10 cellular contexts compared by ENCODE assay signal in genomic region chr10:5904227-5904626, GRCh38. TPM values are rescaled to one million over a fixed set of nuclear protein-coding genes. Genes with fewer than 3 reads are reported as not detected.
DNase-seq lines count a peak whose midpoint lies in the region; ATAC-seq and TF ChIP-seq lines count a peak whose summit lies in the region.
"Had no signal": no experiment of that assay in that cellular context is flagged by ENCODE, and none has a peak within 500 bp of the region (broad histone marks: within the 10 kb centered on the region; RNA-seq: fewer than 3 reads in every experiment).

No MANE protein-coding gene starts in this region.

- H3K9me3 Mint-ChIP-seq in activated T-helper 1 cell treated with anti-CD3 and anti-CD28 coated beads, Interleukin-12 subunit alpha, Interleukin-12 subunit beta, Interleukin-2, Interleukin-4 antibody, amounts not matched to agents 30 ng/mL and 10 ng/mL and 1 ng/mL, durations not matched to agents 14 hours and 24 hours and 36 hours: peaks cover 4% of the 10 kb centered on the region

- no peak overlapping the region for H3K4me3 Mint-ChIP-seq in activated T-helper 1 cell treated with anti-CD3 and anti-CD28 coated beads, Interleukin-12 subunit alpha, Interleukin-12 subunit beta, Interleukin-2, Interleukin-4 antibody, amounts not matched to agents 30 ng/mL and 10 ng/mL and 1 ng/mL, durations not matched to agents 14 hours and 24 hours and 36 hours

- H3K27me3 ChIP-seq in dorsolateral prefrontal cortex: no peaks in the 10 kb centered on the region
- H3K27me3 ChIP-seq: pancreas had no signal

- peaks cover 29% of the 10 kb centered on the region for H3K36me3 Mint-ChIP-seq in activated T-helper 1 cell treated with anti-CD3 and anti-CD28 coated beads, Interleukin-12 subunit alpha, Interleukin-12 subunit beta, Interleukin-2, Interleukin-4 antibody, amounts not matched to agents 30 ng/mL and 10 ng/mL and 1 ng/mL, durations not matched to agents 14 hours and 24 hours and 36 hours (ENCODE audit: low read depth)

- no peak overlapping the region for H3K27ac ChIP-seq in dorsolateral prefrontal cortex
- H3K27ac ChIP-seq: pancreas had no signal

- intact Hi-C loops in activated T-helper 1 cell treated with anti-CD3 and anti-CD28 coated beads, Interleukin-12 subunit alpha, Interleukin-12 subunit beta, Interleukin-2, Interleukin-4 antibody, amounts not matched to agents 30 ng/mL and 10 ng/mL and 1 ng/mL, durations not matched to agents 14 hours and 24 hours and 36 hours (cut with micrococcal nuclease): no loop called here
- intact Hi-C loops in dorsolateral prefrontal cortex (cut with DNase I): no loop called here

- peak overlapping the region; percentile 82 for H3K27ac Mint-ChIP-seq in activated T-helper 1 cell treated with anti-CD3 and anti-CD28 coated beads, Interleukin-12 subunit alpha, Interleukin-12 subunit beta, Interleukin-2, Interleukin-4 antibody, amounts not matched to agents 30 ng/mL and 10 ng/mL and 1 ng/mL, durations not matched to agents 14 hours and 24 hours and 36 hours

- no peak for DNase-seq in activated T-helper 1 cell treated with anti-CD3 and anti-CD28 coated beads, Interleukin-12 subunit alpha, Interleukin-12 subunit beta, Interleukin-2, Interleukin-4 antibody, amounts not matched to agents 30 ng/mL and 10 ng/mL and 1 ng/mL, durations not matched to agents 14 hours and 24 hours and 36 hours (ENCODE audit: low spot score)
- DNase-seq in OCI-M2 (lab: John Stamatoyannopoulos, UW; ENCODE audit: unreplicated experiment): no peak
- no peak for DNase-seq in dorsolateral prefrontal cortex
- DNase-seq in retina: no peak
- DNase-seq in activated CD8-positive, alpha-beta memory T cell treated with anti-CD3 and anti-CD28 coated beads, Interleukin-2, amount 50 U/mL, for 4 hours: no peak
- DNase-seq: DMS 273 treated with DMSO at 0.1 percent for 48 hours, pancreas had no signal

- H3K27me3 Mint-ChIP-seq in activated T-helper 1 cell treated with anti-CD3 and anti-CD28 coated beads, Interleukin-12 subunit alpha, Interleukin-12 subunit beta, Interleukin-2, Interleukin-4 antibody, amounts not matched to agents 30 ng/mL and 10 ng/mL and 1 ng/mL, durations not matched to agents 14 hours and 24 hours and 36 hours (ENCODE audit: insufficient read depth): no peaks in the 10 kb centered on the region

- no peak for TF ChIP-seq CTCF in dorsolateral prefrontal cortex (IDR thresholded peaks at IDR 0.05 in 54 of 56, conservative IDR thresholded peaks at IDR 0.05 in 2 of 56; ENCODE audit: low read depth in 1 of 56, partially characterized antibody in 56 of 56)

- peak; percentile 94 for ATAC-seq in GM18498 (IDR thresholded peaks at IDR 0.05; ENCODE audit: unreplicated experiment)
- peak; percentile 98 for ATAC-seq in GM19438 (IDR thresholded peaks at IDR 0.05; ENCODE audit: low read depth, unreplicated experiment)
- ATAC-seq in HG03045 (IDR thresholded peaks at IDR 0.05; ENCODE audit: unreplicated experiment): peak; percentile 94
- ATAC-seq: pancreas had no signal

- no peak overlapping the region for H3K4me3 ChIP-seq in dorsolateral prefrontal cortex
- H3K4me3 ChIP-seq: pancreas had no signal

- peaks cover 12% of the 10 kb centered on the region for H3K4me1 Mint-ChIP-seq in activated T-helper 1 cell treated with anti-CD3 and anti-CD28 coated beads, Interleukin-12 subunit alpha, Interleukin-12 subunit beta, Interleukin-2, Interleukin-4 antibody, amounts not matched to agents 30 ng/mL and 10 ng/mL and 1 ng/mL, durations not matched to agents 14 hours and 24 hours and 36 hours (ENCODE audit: low read depth)

RNA-seq across cellular contexts. Expression of gene FBH1, which starts 14.2 kb away (rescaled TPM):
- total RNA-seq in activated T-helper 1 cell treated with anti-CD3 and anti-CD28 coated beads, Interleukin-12 subunit alpha, Interleukin-12 subunit beta, Interleukin-2, Interleukin-4 antibody, amounts not matched to agents 30 ng/mL and 10 ng/mL and 1 ng/mL, durations not matched to agents 14 hours and 24 hours and 36 hours: 66.9 and 70.6 TPM in 2 replicates
- 10 to 100 TPM; 43.3 to 95.3 (median 62.7) TPM for total RNA-seq in dorsolateral prefrontal cortex

RNA-seq across cellular contexts. Expression of gene ANKRD16, which starts 14.5 kb away (rescaled TPM):
- total RNA-seq in activated T-helper 1 cell treated with anti-CD3 and anti-CD28 coated beads, Interleukin-12 subunit alpha, Interleukin-12 subunit beta, Interleukin-2, Interleukin-4 antibody, amounts not matched to agents 30 ng/mL and 10 ng/mL and 1 ng/mL, durations not matched to agents 14 hours and 24 hours and 36 hours: 11.3 and 12.4 TPM in 2 replicates
- total RNA-seq in dorsolateral prefrontal cortex: 10 to 100 TPM; 10.4 to 26.5 (median 18.4) TPM
